In genomic region chr2:24920813-24921441, GRCh38 we compare ENCODE assay signal across 7 cellular contexts. TPM values are rescaled to one million over a fixed set of nuclear protein-coding genes. Genes with fewer than 3 reads are reported as not detected.
DNase-seq lines count a peak whose midpoint lies in the region; ATAC-seq, FAIRE-seq and TF ChIP-seq lines count a peak whose summit lies in the region.

No MANE protein-coding gene starts in this region.

- no peak overlapping the region for H3K9ac ChIP-seq in HUES6 (ENCODE audit: low read length)

- H3K27ac Mint-ChIP-seq in WTC11: no peak overlapping the region

- no peaks in the 10 kb centered on the region for H3K36me3 Mint-ChIP-seq in WTC11

- H3K27ac ChIP-seq in HUES6 (ENCODE audit: low read depth, low read length) (no peak overlapping the region), skin epidermis (peak overlapping the region in 16 of 21 experiments; percentile 25 to 86 (median 71))

- H3K4me3 Mint-ChIP-seq in WTC11: peak overlapping the region; percentile 64

- H3K9me3 Mint-ChIP-seq in WTC11: no peaks in the 10 kb centered on the region

- no peaks in the 10 kb centered on the region for H3K9me3 ChIP-seq in HUES6 (ENCODE audit: control insufficient read depth, insufficient read depth, low read depth, low read length)

- H3K4me3 ChIP-seq in HUES6 (ENCODE audit: low read depth, low read length): peak overlapping the region; percentile 61
- H3K4me3 ChIP-seq in skin epidermis: peak overlapping the region; percentile 36 to 70 (median 55)

- H3K4me1 Mint-ChIP-seq in WTC11: peaks cover 15% of the 10 kb centered on the region

- in situ Hi-C loops in G401 (cut with HindIII; ENCODE audit: low sequenced_read_pairs): no loop called here

- FAIRE-seq in HTR-8/SVneo (lab: Jason Lieb, UNC): no peak

- peaks cover 3% of the 10 kb centered on the region; the same call in 1 of the 2 replicates for H3K27me3 Mint-ChIP-seq in WTC11 (ENCODE audit: low read depth)

- peak; percentile 31 for DNase-seq in G401 (ENCODE audit: low spot score)
- peak; percentile 41 for DNase-seq in WTC11 (ENCODE audit: low spot score)
- DNase-seq in germinal center (ENCODE audit: low spot score): peak; percentile 22
- DNase-seq in HTR-8/SVneo (ENCODE audit: insufficient read length, low spot score): no peak

- peak; percentile 23 for ATAC-seq in WTC11
- ATAC-seq in HG03139 (IDR thresholded peaks at IDR 0.05; ENCODE audit: unreplicated experiment): no peak

- TF ChIP-seq CTCF in WTC11 (IDR thresholded peaks at IDR 0.05): no peak

- peaks cover 9% of the 10 kb centered on the region; the same call in 1 of the 2 replicates for H3K4me1 ChIP-seq in HUES6 (ENCODE audit: control insufficient read depth, insufficient read depth, low read length)

- H3K27me3 ChIP-seq in HUES6 (ENCODE audit: control insufficient read depth, insufficient read depth, low read length): peaks cover 11% of the 10 kb centered on the region; the same call in 1 of the 2 replicates

- POLR2A ChIA-PET in WTC11 (lab: Charles Lee): no interaction called here

- H3K36me3 ChIP-seq in HUES6 (ENCODE audit: control insufficient read depth, insufficient read depth, low read length): peaks cover 9% of the 10 kb centered on the region; the same call in 1 of the 2 replicates

- CTCF ChIA-PET in WTC11 (lab: Charles Lee): interaction anchor here (1.0 kb wide), 3 partner anchors 36 to 93 kb away, joined by 3 to 4 read pairs (median 3); no protein-coding TSS in a partner anchor

TF ChIP-seq in WTC11, 78 proteins besides CTCF, POLR2A, EP300 and RAD21:
- TF ChIP-seq ZNF232 (CRISPR knock-in tag; IDR thresholded peaks at IDR 0.05): no peak
- no peak for TF ChIP-seq IRF1 (CRISPR knock-in tag; IDR thresholded peaks at IDR 0.05)
- 0 out of 2 replicates have a peak, but pooled peaks have one; percentile 44 for TF ChIP-seq GTF2I (CRISPR knock-in tag; conservative IDR thresholded peaks at IDR 0.05)

RNA-seq across cellular contexts. Expression of gene ADCY3, which starts 0.9 kb away (rescaled TPM):
- 20.4 and 22.3 TPM in 2 replicates for total RNA-seq in G401 (2014; rRNA removed; shearing (Covaris generic))
- 37.1 to 41.7 TPM (median 39.4 TPM) in 3 replicates for total RNA-seq in WTC11 (2021)

RNA-seq across cellular contexts. Expression of gene DNAJC27, which starts 50.8 kb away (rescaled TPM):
- total RNA-seq in G401 (2014; rRNA removed; shearing (Covaris generic)): 6.5 and 9.8 TPM in 2 replicates
- total RNA-seq in WTC11 (2021): 3.8 to 5.4 TPM (median 5.0 TPM) in 3 replicates
